In genomic region chr12:105280966-105281693, GRCh38 we compare ENCODE assay signal across 29 cellular contexts. TPM values are rescaled to one million over a fixed set of nuclear protein-coding genes. Genes with fewer than 3 reads are reported as not detected.
DNase-seq lines count a peak whose midpoint lies in the region; ATAC-seq, FAIRE-seq and TF ChIP-seq lines count a peak whose summit lies in the region.
"Had no signal": no experiment of that assay in that cellular context is flagged by ENCODE, and none has a peak within 500 bp of the region (broad histone marks: within the 10 kb centered on the region; RNA-seq: fewer than 3 reads in every experiment).

No MANE protein-coding gene starts in this region.

- no peaks in the 10 kb centered on the region for H3K9me2 ChIP-seq in PC-3 (replicated peaks; ENCODE audit: low read length)

- no peak overlapping the region for H3K4me3 Mint-ChIP-seq in Caco-2 (ENCODE audit: unreplicated experiment)
- H3K4me3 Mint-ChIP-seq: activated CD4-positive, alpha-beta T cell treated with anti-CD3 and anti-CD28 coated beads, Interleukin-2, amount 10 ng/mL, durations not matched to agents 7 days and 5 days; activated CD8-positive, alpha-beta memory T cell treated with anti-CD3 and anti-CD28 coated beads, Interleukin-2, amount 10 ng/mL, durations not matched to agents 7 days and 5 days; activated naive CD4-positive, alpha-beta T cell treated with anti-CD3 and anti-CD28 coated beads for 36 hours; activated T-cell treated with anti-CD3 and anti-CD28 coated beads, Interleukin-2, amount 50 U/mL, for 72 hours; CD4-positive, alpha-beta memory T cell; dendritic cell treated with granulocyte-macrophage colony-stimulating factor and Interleukin-4, amounts not matched to agents 40 ng/mL and 50 ng/mL, for 4 days; naive thymus-derived CD4-positive, alpha-beta T cell; stimulated activated naive B cell treated with anti-CD40 and anti-IgM and Interleukin-4, amounts not matched to agents 10 μg/mL and 1 μg/mL and 100 μg/mL, for 72 hours; T-helper 2 cell treated with Interferon-gamma antibody and Interleukin-4, amounts not matched to agents 5 μg/mL and 100 μg/mL, for 36 hours had no signal

- DNase-seq in Caco-2 (no peak), PC-3 (peak; percentile 41), esophagus muscularis mucosa (ENCODE audit: extremely low spot score) (peak; percentile 10), pancreas (peak in 3 of 6 donors; percentile 27 to 63 (median 30)), prostate gland (ENCODE audit: low spot score) (no peak), HPDE6-E6E7 (ENCODE audit: extremely low spot score) (no peak)
- DNase-seq: activated CD4-positive, alpha-beta T cell treated with anti-CD3 and anti-CD28 coated beads, Interleukin-2, amount 10 ng/mL, durations not matched to agents 7 days and 5 days; activated CD8-positive, alpha-beta memory T cell treated with anti-CD3 and anti-CD28 coated beads, Interleukin-2, amount 10 ng/mL, durations not matched to agents 7 days and 5 days; activated naive CD4-positive, alpha-beta T cell treated with anti-CD3 and anti-CD28 coated beads for 36 hours; activated T-cell treated with anti-CD3 and anti-CD28 coated beads, Interleukin-2, amount 50 U/mL, for 72 hours; CD4-positive, alpha-beta memory T cell; DMS153; GF-D8; heart right ventricle; mesenchymal stem cell; naive thymus-derived CD4-positive, alpha-beta T cell; NCI-H1105; NCI-H2029 treated with DMSO at 0.1 percent for 48 hours; NCI-H774; nucleus accumbens; stimulated activated CD4-positive, alpha-beta T cell treated with anti-CD3 and anti-CD28 coated beads, Interleukin-4, amount 100 ng/mL, for 24 hours; stimulated activated naive B cell treated with anti-CD40 and anti-IgM and Interleukin-4, amounts not matched to agents 10 μg/mL and 1 μg/mL and 100 μg/mL, for 72 hours had no signal

- TF ChIP-seq POLR2A in esophagus muscularis mucosa (IDR thresholded peaks at IDR 0.05; ENCODE audit: low read depth) (no peak), prostate gland (IDR thresholded peaks at IDR 0.05) (no peak)

- H3F3A ChIP-seq in PC-3 (ENCODE audit: low read length, unreplicated experiment) = no peaks in the 10 kb centered on the region

- H3K27ac ChIP-seq in PC-3 (ENCODE audit: low read length) (peak overlapping the region; percentile 2; the same call in 1 of the 2 replicates), esophagus muscularis mucosa (replicated peaks in 1 of 4) (no peak overlapping the region), pancreas (peak overlapping the region in 3 of 4 donors; percentile 3 to 55 (median 47)), prostate gland (no peak overlapping the region)
- H3K27ac ChIP-seq: heart right ventricle, right atrium auricular region, RWPE1 had no signal

- peaks cover 30% of the 10 kb centered on the region for H3K4me1 Mint-ChIP-seq in Caco-2 (ENCODE audit: low read depth, unreplicated experiment)

- peak; percentile 33 for ATAC-seq in PC-3
- peak; percentile 63 to 75 (median 72) for ATAC-seq in pancreas
- ATAC-seq in HG03108 (IDR thresholded peaks at IDR 0.05; ENCODE audit: unreplicated experiment) = no peak
- ATAC-seq: activated CD8-positive, alpha-beta memory T cell treated with anti-CD3 and anti-CD28 coated beads, Interleukin-2, amount 10 ng/mL, durations not matched to agents 7 days and 5 days; activated T-cell treated with anti-CD3 and anti-CD28 coated beads, Interleukin-2, amount 50 U/mL, for 72 hours; heart right ventricle; naive thymus-derived CD4-positive, alpha-beta T cell; stimulated activated naive B cell treated with anti-CD40 and anti-IgM and Interleukin-4, amounts not matched to agents 10 μg/mL and 1 μg/mL and 100 μg/mL, for 72 hours had no signal

- no peaks in the 10 kb centered on the region for H3K79me2 ChIP-seq in PC-3 (ENCODE audit: low read length)

- H3K27me3 ChIP-seq in Caco-2 (replicated peaks; ENCODE audit: control insufficient read depth, insufficient read depth, low read length) = no peaks in the 10 kb centered on the region
- no peaks in the 10 kb centered on the region for H3K27me3 ChIP-seq in PC-3 (ENCODE audit: low read length)
- peaks cover 0 to 5% (median 0%) of the 10 kb centered on the region in 4 donors for H3K27me3 ChIP-seq in esophagus muscularis mucosa
- no peaks in the 10 kb centered on the region for H3K27me3 ChIP-seq in pancreas
- H3K27me3 ChIP-seq in prostate gland (replicated peaks; ENCODE audit: insufficient read depth) = no peaks in the 10 kb centered on the region
- H3K27me3 ChIP-seq: right atrium auricular region had no signal

- H3K9me3 Mint-ChIP-seq in Caco-2 (ENCODE audit: unreplicated experiment) = no peaks in the 10 kb centered on the region
- H3K9me3 Mint-ChIP-seq: activated CD4-positive, alpha-beta T cell treated with anti-CD3 and anti-CD28 coated beads, Interleukin-2, amount 10 ng/mL, durations not matched to agents 7 days and 5 days; activated naive CD4-positive, alpha-beta T cell treated with anti-CD3 and anti-CD28 coated beads for 36 hours; activated T-cell treated with anti-CD3 and anti-CD28 coated beads, Interleukin-2, amount 50 U/mL, for 72 hours; dendritic cell treated with granulocyte-macrophage colony-stimulating factor and Interleukin-4, amounts not matched to agents 40 ng/mL and 50 ng/mL, for 4 days; stimulated activated naive B cell treated with anti-CD40 and anti-IgM and Interleukin-4, amounts not matched to agents 10 μg/mL and 1 μg/mL and 100 μg/mL, for 72 hours; T-helper 2 cell treated with Interferon-gamma antibody and Interleukin-4, amounts not matched to agents 5 μg/mL and 100 μg/mL, for 36 hours had no signal

- peak overlapping the region; percentile 53 for H3K27ac Mint-ChIP-seq in Caco-2 (ENCODE audit: unreplicated experiment)
- H3K27ac Mint-ChIP-seq: activated CD4-positive, alpha-beta T cell treated with anti-CD3 and anti-CD28 coated beads, Interleukin-2, amount 10 ng/mL, durations not matched to agents 7 days and 5 days; activated CD8-positive, alpha-beta memory T cell treated with anti-CD3 and anti-CD28 coated beads, Interleukin-2, amount 10 ng/mL, durations not matched to agents 7 days and 5 days; activated naive CD4-positive, alpha-beta T cell treated with anti-CD3 and anti-CD28 coated beads for 36 hours; activated T-cell treated with anti-CD3 and anti-CD28 coated beads, Interleukin-2, amount 50 U/mL, for 72 hours; CD4-positive, alpha-beta memory T cell; dendritic cell treated with granulocyte-macrophage colony-stimulating factor and Interleukin-4, amounts not matched to agents 40 ng/mL and 50 ng/mL, for 4 days; naive thymus-derived CD4-positive, alpha-beta T cell; stimulated activated naive B cell treated with anti-CD40 and anti-IgM and Interleukin-4, amounts not matched to agents 10 μg/mL and 1 μg/mL and 100 μg/mL, for 72 hours; T-helper 2 cell treated with Interferon-gamma antibody and Interleukin-4, amounts not matched to agents 5 μg/mL and 100 μg/mL, for 36 hours had no signal

- no peaks in the 10 kb centered on the region for H3K36me3 Mint-ChIP-seq in Caco-2 (ENCODE audit: insufficient read depth, unreplicated experiment)
- H3K36me3 Mint-ChIP-seq: CD4-positive, alpha-beta memory T cell; stimulated activated naive B cell treated with anti-CD40 and anti-IgM and Interleukin-4, amounts not matched to agents 10 μg/mL and 1 μg/mL and 100 μg/mL, for 72 hours had no signal

- CTCF ChIA-PET in Caco-2 (lab: Charles Lee) = no interaction called here
- CTCF ChIA-PET in PC-3 (lab: Charles Lee) = no interaction called here

- H3K9me3 ChIP-seq in Caco-2 (no peaks in the 10 kb centered on the region), PC-3 (ENCODE audit: low read length) (no peaks in the 10 kb centered on the region), esophagus muscularis mucosa (no peaks in the 10 kb centered on the region), pancreas (no peaks in the 10 kb centered on the region), prostate gland (no peaks in the 10 kb centered on the region)
- H3K9me3 ChIP-seq: heart right ventricle, right atrium auricular region had no signal

- H3K4me1 ChIP-seq in Caco-2 (peaks cover 45% of the 10 kb centered on the region), PC-3 (ENCODE audit: insufficient read depth, low read length) (peaks cover 14% of the 10 kb centered on the region), esophagus muscularis mucosa (no peaks in the 10 kb centered on the region), pancreas (peaks cover 11 to 20% (median 14%) of the 10 kb centered on the region in 3 donors), prostate gland (replicated peaks) (no peaks in the 10 kb centered on the region)
- H3K4me1 ChIP-seq: heart right ventricle, right atrium auricular region had no signal

- TF ChIP-seq CTCF in Caco-2 (IDR thresholded peaks at IDR 0.05; ENCODE audit: insufficient read depth in 1 of 2, low read depth in 1 of 2, low read length in 1 of 2, severe bottlenecking in 1 of 2, unreplicated experiment in 1 of 2) (no peak), PC-3 (conservative IDR thresholded peaks at IDR 0.05; ENCODE audit: low read depth, low read length) (no peak), esophagus muscularis mucosa (IDR thresholded peaks at IDR 0.05) (no peak), pancreas (IDR thresholded peaks at IDR 0.05) (no peak), prostate gland (IDR thresholded peaks at IDR 0.05) (no peak)

- H3K4me2 ChIP-seq in PC-3 (ENCODE audit: low read length) = peak overlapping the region; percentile 1; the same call in 1 of the 2 replicates

- H2AFZ ChIP-seq in PC-3 (ENCODE audit: low read length) = peak overlapping the region; percentile 6; the same call in 1 of the 2 replicates

- intact Hi-C loops in Caco-2 (cut with micrococcal nuclease; ENCODE audit: unreplicated experiment) = no loop called here
- intact Hi-C loops in PC-3 (cut with micrococcal nuclease) = loop anchor here (2.0 to 5.0 kb wide), 2 partner anchors 66 to 86 kb away; no protein-coding TSS in a partner anchor
- intact Hi-C loops in esophagus muscularis mucosa (cut with DNase I) = no loop called here
- intact Hi-C loops in pancreas (cut with DNase I) = no loop called here
- intact Hi-C loops in prostate gland (cut with DNase I) = no loop called here

- BruUV-seq in Caco-2 (replicated peaks; lab: Mats Ljungman, UMichigan) (no TSS peak), PC-3 (replicated peaks; lab: Mats Ljungman, UMichigan) (no TSS peak)

- 85% methylated on average over 6 of the region's 6 CpGs for WGBS in esophagus muscularis mucosa
- whole genome bisulfite sequencing in pancreas, 2 donors = 51 to 56% methylated on average over 6 of the region's 6 CpGs
- 77% methylated on average over 6 of the region's 6 CpGs for WGBS in prostate gland

- no peak for FAIRE-seq in pancreas (lab: Jason Lieb, UNC)
- FAIRE-seq: GM18507, urothelium cell line had no signal

- no peak for TF ChIP-seq EP300 in esophagus muscularis mucosa (IDR thresholded peaks at IDR 0.05)

- H3K27me3 Mint-ChIP-seq in Caco-2 (ENCODE audit: insufficient read depth, unreplicated experiment) = no peaks in the 10 kb centered on the region

- H3K9ac ChIP-seq in PC-3 (ENCODE audit: low read length) = no peak overlapping the region

- H4K20me1 ChIP-seq in PC-3 (ENCODE audit: low read length) = no peaks in the 10 kb centered on the region

- POLR2A ChIA-PET in Caco-2 (lab: Charles Lee) = no interaction called here
- POLR2A ChIA-PET in PC-3 (lab: Charles Lee; ENCODE audit: unreplicated experiment) = no interaction called here

- H3K36me3 ChIP-seq in Caco-2 (ENCODE audit: control insufficient read depth, insufficient read depth, low read length) = no peaks in the 10 kb centered on the region
- H3K36me3 ChIP-seq in PC-3 (ENCODE audit: low read depth, low read length) = no peaks in the 10 kb centered on the region
- H3K36me3 ChIP-seq in esophagus muscularis mucosa = no peaks in the 10 kb centered on the region
- H3K36me3 ChIP-seq in pancreas = no peaks in the 10 kb centered on the region
- H3K36me3 ChIP-seq in prostate gland = no peaks in the 10 kb centered on the region
- H3K36me3 ChIP-seq: heart right ventricle, right atrium auricular region had no signal

- H3K4me3 ChIP-seq in Caco-2 (ENCODE audit: low read depth, low read length) (no peak overlapping the region), PC-3 (ENCODE audit: low read length) (no peak overlapping the region), esophagus muscularis mucosa (no peak overlapping the region), pancreas (no peak overlapping the region), prostate gland (no peak overlapping the region)
- H3K4me3 ChIP-seq: heart right ventricle, right atrium auricular region had no signal

RNA-seq across cellular contexts. Expression of gene APPL2, which starts 45.2 kb away (rescaled TPM):
- total RNA-seq in Caco-2 (2022) (49.2 and 56.0 TPM in 2 replicates), PC-3 (2014; rRNA removed) (36.2 and 42.2 TPM in 2 replicates), esophagus muscularis mucosa (10 to 100 TPM; 16.6 to 30.0 (median 23.3) TPM), pancreas (10 to 100 TPM; 14.6 to 26.9 (median 19.0) TPM), prostate gland (100 to 1,000 TPM in 1 of 2 donors, 10 to 100 TPM in 1; 72.0 to 110 TPM)
- polyA plus RNA-seq in pancreas = 10 to 100 TPM in 1 of 2 donors, 1 to 10 TPM in 1; 9.7 to 33.4 TPM

RNA-seq across cellular contexts. Expression of gene C12orf75, which starts 49.4 kb away (rescaled TPM):
- 173 and 209 TPM in 2 replicates for total RNA-seq in Caco-2 (2022)
- total RNA-seq in PC-3 (2014; rRNA removed) = 144 and 160 TPM in 2 replicates
- total RNA-seq in esophagus muscularis mucosa = 1 to 10 TPM in 3 of 4 donors, under 1 TPM in 1; 0.83 to 3.1 (median 2.8) TPM
- total RNA-seq in pancreas = 10 to 100 TPM; 20.2 to 68.1 (median 37.4) TPM
- polyA plus RNA-seq in pancreas = 100 to 1,000 TPM in 1 of 2 donors, 10 to 100 TPM in 1; 48.5 to 104 TPM
- 100 to 1,000 TPM in 1 of 2 donors, 10 to 100 TPM in 1; 47.1 to 108 TPM for total RNA-seq in prostate gland

Comparison
In these comparisons a context has a peak if more than half of its experiments do, and no peak if none do; other contexts are left out.
1. DNase-seq: peak in PC-3 (single experiment) and esophagus muscularis mucosa (single experiment); none in Caco-2 (0 of 2), prostate gland (single experiment) and HPDE6-E6E7 (single experiment).
2. H3K27ac ChIP-seq: peak in PC-3 (single experiment) and pancreas (3 of 4); none in esophagus muscularis mucosa (0 of 4) and prostate gland (0 of 2).
3. RNA of gene C12orf75, which starts 49.4 kb away (total RNA-seq): 173 to 209 TPM in Caco-2, 144 to 160 TPM in PC-3, 47.1 to 108 TPM in prostate gland and 20.2 to 68.1 TPM in pancreas; 0.83 to 3.1 TPM in esophagus muscularis mucosa; every median in the first group is over 4 times any median in the second.